27 cellular contexts compared by ENCODE assay signal in the genomic region with DNA sequence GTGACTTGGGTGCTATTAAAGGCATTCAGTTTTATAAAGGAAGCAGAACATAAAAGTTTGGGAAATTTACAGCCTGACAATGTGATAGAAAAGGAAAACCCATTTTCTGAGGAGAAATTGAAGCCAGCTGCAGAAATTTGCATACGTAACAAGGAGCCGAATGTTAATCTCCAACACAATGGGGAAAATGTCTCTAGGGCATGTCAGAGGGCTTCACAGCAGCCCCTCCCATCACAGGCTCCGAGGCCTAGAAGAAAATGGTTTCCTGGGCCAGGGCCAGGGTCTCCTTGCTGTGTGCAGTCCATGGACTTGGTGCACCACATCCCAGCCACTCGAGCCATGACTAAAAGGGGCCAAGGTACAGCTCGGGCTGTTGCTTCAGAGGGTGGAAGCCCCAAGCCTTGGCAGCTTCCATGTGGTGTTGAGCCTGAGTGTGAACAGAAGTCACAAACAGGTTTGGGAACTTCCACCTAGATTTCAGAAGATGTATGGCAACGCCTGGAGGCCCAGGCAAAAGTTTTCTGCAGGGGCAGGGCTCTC. TPM values are rescaled to one million over a fixed set of nuclear protein-coding genes. Genes with fewer than 3 reads are reported as not detected.
"Had no signal": no experiment of that assay in that cellular context is flagged by ENCODE, and none has a peak within 500 bp of the region (broad histone marks: within the 10 kb centered on the region; RNA-seq: fewer than 3 reads in every experiment).

No MANE protein-coding gene starts in this region.

- DNase-seq: hypothalamus; islet precursor cell; left ventricle myocardium superior; lower lobe of right lung; mammary epithelial cell; mesenchymal stem cell; naive B cell; nucleus accumbens; pancreas; posterior cingulate gyrus; retina; right cardiac atrium; sigmoid colon; small intestine; spleen; stimulated activated CD4-positive, alpha-beta T cell treated with anti-CD3 and anti-CD28 coated beads, Interleukin-4, amount 100 ng/mL, for 24 hours; stimulated activated naive CD4-positive, alpha-beta T cell; tibial artery; trophoblast cell; upper lobe of right lung had no signal

- H3K9me3 Mint-ChIP-seq: stimulated activated effector memory CD8-positive, alpha-beta T cell treated with anti-CD3 and anti-CD28 coated beads, Interleukin-12 subunit alpha, Interleukin-12 subunit beta, amount 100 ng/mL, for 72 hours had no signal

- H3K4me1 ChIP-seq: lower lobe of right lung, pancreas, prostate gland, sigmoid colon, spleen, suprapubic skin, tibial artery, upper lobe of right lung had no signal

- H3K27ac Mint-ChIP-seq: mesothelial cell of epicardium; naive B cell; natural killer cell treated with Interleukin-12 subunit alpha and Interleukin-12 subunit beta and Interleukin-15 and Interleukin-18, amount 100 ng/mL, for 72 hours; stimulated activated effector memory CD8-positive, alpha-beta T cell treated with anti-CD3 and anti-CD28 coated beads, Interleukin-12 subunit alpha, Interleukin-12 subunit beta, amount 100 ng/mL, for 72 hours; stimulated activated naive CD8-positive, alpha-beta T cell treated with anti-CD3 and anti-CD28 coated beads, Interleukin-15, Interleukin-2, amounts not matched to agents 100 ng/mL and 50 ng/mL, for 24 hours had no signal

- ATAC-seq: left ventricle myocardium superior; lower lobe of right lung; natural killer cell treated with Interleukin-12 subunit alpha and Interleukin-12 subunit beta and Interleukin-15 and Interleukin-18, amount 100 ng/mL, for 72 hours; pancreas; right cardiac atrium; stimulated activated effector memory CD8-positive, alpha-beta T cell treated with anti-CD3 and anti-CD28 coated beads, Interleukin-12 subunit alpha, Interleukin-12 subunit beta, amount 100 ng/mL, for 72 hours; upper lobe of right lung had no signal

- H3K36me3 Mint-ChIP-seq: mesothelial cell of epicardium; naive B cell; natural killer cell treated with Interleukin-12 subunit alpha and Interleukin-12 subunit beta and Interleukin-15 and Interleukin-18, amount 100 ng/mL, for 72 hours; stimulated activated effector memory CD8-positive, alpha-beta T cell treated with anti-CD3 and anti-CD28 coated beads, Interleukin-12 subunit alpha, Interleukin-12 subunit beta, amount 100 ng/mL, for 72 hours had no signal

- H3K36me3 ChIP-seq: lower lobe of right lung, pancreas, prostate gland, sigmoid colon, spleen, suprapubic skin, thoracic aorta, tibial artery, upper lobe of right lung had no signal

- H3K27me3 ChIP-seq: pancreas, sigmoid colon, spleen, suprapubic skin, tibial artery, upper lobe of right lung had no signal

- H3K4me1 Mint-ChIP-seq: mesothelial cell of epicardium; naive B cell; stimulated activated effector memory CD8-positive, alpha-beta T cell treated with anti-CD3 and anti-CD28 coated beads, Interleukin-12 subunit alpha, Interleukin-12 subunit beta, amount 100 ng/mL, for 72 hours had no signal

- H3K4me3 Mint-ChIP-seq: mesothelial cell of epicardium; naive B cell; natural killer cell treated with Interleukin-12 subunit alpha and Interleukin-12 subunit beta and Interleukin-15 and Interleukin-18, amount 100 ng/mL, for 72 hours; stimulated activated effector memory CD8-positive, alpha-beta T cell treated with anti-CD3 and anti-CD28 coated beads, Interleukin-12 subunit alpha, Interleukin-12 subunit beta, amount 100 ng/mL, for 72 hours; stimulated activated naive CD8-positive, alpha-beta T cell treated with anti-CD3 and anti-CD28 coated beads, Interleukin-15, Interleukin-2, amounts not matched to agents 100 ng/mL and 50 ng/mL, for 24 hours had no signal

- H3K9me3 ChIP-seq: lower lobe of right lung, pancreas, prostate gland, sigmoid colon, spleen, suprapubic skin, thoracic aorta, tibial artery, upper lobe of right lung had no signal

- H3K27ac ChIP-seq: lower lobe of right lung, pancreas, prostate gland, sigmoid colon, spleen, suprapubic skin, thoracic aorta, tibial artery, upper lobe of right lung had no signal

- H3K4me3 ChIP-seq: lower lobe of right lung, pancreas, prostate gland, sigmoid colon, spleen, suprapubic skin, thoracic aorta, tibial artery, upper lobe of right lung had no signal

RNA-seq across cellular contexts. Expression of gene TOM1L1, which starts 23.9 kb away (rescaled TPM):
- total RNA-seq: natural killer cell treated with Interleukin-12 subunit alpha and Interleukin-12 subunit beta and Interleukin-15 and Interleukin-18, amount 100 ng/mL, for 72 hours had no signal
